ENCODE assay signal across 8 cellular contexts in genomic region chr11:65871811-65872548, GRCh38. TPM values are rescaled to one million over a fixed set of nuclear protein-coding genes. Genes with fewer than 3 reads are reported as not detected.
DNase-seq lines count a peak whose midpoint lies in the region; ATAC-seq and FAIRE-seq lines count a peak whose summit lies in the region.

No MANE protein-coding gene starts in this region.

- no peaks in the 10 kb centered on the region for H3K9me3 Mint-ChIP-seq in immature natural killer cell

- ATAC-seq in HG03521 (IDR thresholded peaks at IDR 0.05; ENCODE audit: unreplicated experiment) (no peak), HG02973 (IDR thresholded peaks at IDR 0.05; ENCODE audit: unreplicated experiment) (no peak), HG02884 (IDR thresholded peaks at IDR 0.05; ENCODE audit: unreplicated experiment) (no peak)

- H3K36me3 ChIP-seq in small intestine (ENCODE audit: control insufficient read depth in 2 of 2, insufficient read depth in 2 of 2, low read length in 2 of 2) = peaks cover 0 to 3% of the 10 kb centered on the region in 2 donors

- H3K4me1 Mint-ChIP-seq in immature natural killer cell = peaks cover 17 to 42% of the 10 kb centered on the region in 2 donors

- H3K36me3 Mint-ChIP-seq in immature natural killer cell = peaks cover 0 to 4% (median 0%) of the 10 kb centered on the region in 3 donors

- 46 to 65% (median 57%) methylated on average over 24 to 26 of the region's 26 CpGs for WGBS in small intestine, 3 donors

- DNase-seq in HCEC 1CT (peak; percentile 40), immature natural killer cell (no peak), small intestine (no peak)
- DNase-seq in activated CD4-positive, CD25-positive, alpha-beta regulatory T cell (lab: John Stamatoyannopoulos, UW) = no peak

- no peaks in the 10 kb centered on the region for H3K4me1 ChIP-seq in small intestine (ENCODE audit: control insufficient read depth in 2 of 2, insufficient read depth in 1 of 2, low read depth in 1 of 2, low read length in 1 of 2)

- H3K27ac ChIP-seq in angular gyrus (ENCODE audit: low read depth, low read length) (peak overlapping the region; percentile 64), small intestine (ENCODE audit: low read depth in 1 of 2, low read length in 1 of 2) (peak overlapping the region in 1 of 2 donors; percentile 77)

- H3K27me3 ChIP-seq in small intestine (ENCODE audit: control insufficient read depth in 2 of 2, insufficient read depth in 2 of 2, low read length in 2 of 2) = no peaks in the 10 kb centered on the region

- H3K4me3 ChIP-seq in small intestine (ENCODE audit: low read depth in 1 of 2, low read length in 2 of 2) = peak overlapping the region; percentile 35 to 48

- H3K27me3 Mint-ChIP-seq in immature natural killer cell (ENCODE audit: low read depth in 3 of 3) = peaks cover 0 to 8% (median 0%) of the 10 kb centered on the region in 3 donors

- no peaks in the 10 kb centered on the region for H3K9me3 ChIP-seq in small intestine (ENCODE audit: control insufficient read depth, low read depth)

- FAIRE-seq in small intestine (lab: Jason Lieb, UNC) = no peak

- H3K27ac Mint-ChIP-seq in immature natural killer cell = peak overlapping the region in 4 of 6 donors; percentile 20 to 76 (median 33)

- H3K4me3 Mint-ChIP-seq in immature natural killer cell = peak overlapping the region; percentile 42 to 53 (median 42)

RNA-seq across cellular contexts. Expression of gene EFEMP2, which starts 0.6 kb away (rescaled TPM):
- polyA plus RNA-seq in immature natural killer cell (1 to 10 TPM; 1.6 to 6.3 (median 3.6) TPM), small intestine (10 to 100 TPM in 1 of 3 donors, 1 to 10 TPM in 2; 4.7 to 14.7 (median 9.5) TPM)

RNA-seq across cellular contexts. Expression of gene CTSW, which starts 7.7 kb away (rescaled TPM):
- polyA plus RNA-seq in immature natural killer cell (1,000 to 10,000 TPM; 2,066 to 3,052 (median 2,928) TPM), small intestine (1 to 10 TPM in 1 of 3 donors, under 1 TPM in 2; 0.43 to 3.5 (median 0.67) TPM)

RNA-seq across cellular contexts. Expression of gene MUS81, which starts 11.7 kb away (rescaled TPM):
- polyA plus RNA-seq in immature natural killer cell (10 to 100 TPM; 22.7 to 47.0 (median 32.2) TPM), small intestine (100 to 1,000 TPM in 1 of 3 donors, 10 to 100 TPM in 2; 62.2 to 118 (median 85.4) TPM)

RNA-seq across cellular contexts. Expression of gene CFL1, which starts 14.0 kb away (rescaled TPM):
- polyA plus RNA-seq in immature natural killer cell (1,000 to 10,000 TPM; 2,883 to 4,279 (median 3,963) TPM), small intestine (1,000 to 10,000 TPM; 1,228 to 2,084 (median 1,997) TPM)

RNA-seq across cellular contexts. Expression of gene FIBP, which starts 16.3 kb away (rescaled TPM):
- polyA plus RNA-seq in immature natural killer cell (100 to 1,000 TPM; 120 to 145 (median 141) TPM), small intestine (100 to 1,000 TPM in 2 of 3 donors, 10 to 100 TPM in 1; 57.6 to 131 (median 115) TPM)

Comparison
In these comparisons a context has a peak if more than half of its experiments do, and no peak if none do; other contexts are left out.
1. RNA of gene CTSW, which starts 7.7 kb away (polyA plus RNA-seq): 2,066 to 3,052 TPM in immature natural killer cell; 0.43 to 3.5 TPM in small intestine; every median in the first group is over 100 times any median in the second.